ENCODE assay signal across 15 cellular contexts in genomic region chr1:192973988-192974387, GRCh38.
"Had no signal": no experiment of that assay in that cellular context is flagged by ENCODE, and none has a peak within 500 bp of the region (broad histone marks: within the 10 kb centered on the region; RNA-seq: fewer than 3 reads in every experiment).

No MANE protein-coding gene starts in this region.

- DNase-seq: activated CD4-positive, alpha-beta T cell treated with anti-CD3 and anti-CD28 coated beads for 1 hour; activated CD8-positive, alpha-beta memory T cell treated with anti-CD3 and anti-CD28 coated beads for 24 hours; activated effector memory CD4-positive, alpha-beta T cell treated with anti-CD3 and anti-CD28 coated beads, Interleukin-2, amount 50 U/mL, for 16 hours; activated naive CD4-positive, alpha-beta T cell treated with anti-CD3 and anti-CD28 coated beads, Interleukin-2, amount 50 U/mL, for 16 hours; activated T-cell treated with anti-CD3 and anti-CD28 coated beads, Interleukin-2, amount 50 U/mL, for 72 hours; adrenal gland; effector CD8-positive, alpha-beta T cell; left cardiac atrium; lower lobe of right lung; natural killer cell; stimulated activated naive B cell treated with anti-CD40 and anti-IgM and Interleukin-4, amounts not matched to agents 10 μg/mL and 1 μg/mL and 100 μg/mL, for 72 hours; T-helper 2 cell; WERI-Rb-1 had no signal

- H3K36me3 ChIP-seq: adrenal gland, cardiac muscle cell, lower lobe of right lung, WERI-Rb-1 had no signal

- H3K9ac ChIP-seq: parathyroid adenoma had no signal

- H3K4me3 ChIP-seq: adrenal gland, cardiac muscle cell, lower lobe of right lung had no signal

- H3K27ac ChIP-seq: adrenal gland, cardiac muscle cell, lower lobe of right lung, parathyroid adenoma, WERI-Rb-1 had no signal

- H3K9me3 ChIP-seq: adrenal gland, lower lobe of right lung had no signal

- ATAC-seq: activated T-cell treated with anti-CD3 and anti-CD28 coated beads, Interleukin-2, amount 50 U/mL, for 72 hours; left cardiac atrium; natural killer cell; stimulated activated naive B cell treated with anti-CD40 and anti-IgM and Interleukin-4, amounts not matched to agents 10 μg/mL and 1 μg/mL and 100 μg/mL, for 72 hours had no signal

- H3K4me1 ChIP-seq: lower lobe of right lung, parathyroid adenoma had no signal

- H3K27me3 ChIP-seq: adrenal gland, cardiac muscle cell had no signal
